Comparison of ENCODE assay signal across 1 cellular context in the genomic region with DNA sequence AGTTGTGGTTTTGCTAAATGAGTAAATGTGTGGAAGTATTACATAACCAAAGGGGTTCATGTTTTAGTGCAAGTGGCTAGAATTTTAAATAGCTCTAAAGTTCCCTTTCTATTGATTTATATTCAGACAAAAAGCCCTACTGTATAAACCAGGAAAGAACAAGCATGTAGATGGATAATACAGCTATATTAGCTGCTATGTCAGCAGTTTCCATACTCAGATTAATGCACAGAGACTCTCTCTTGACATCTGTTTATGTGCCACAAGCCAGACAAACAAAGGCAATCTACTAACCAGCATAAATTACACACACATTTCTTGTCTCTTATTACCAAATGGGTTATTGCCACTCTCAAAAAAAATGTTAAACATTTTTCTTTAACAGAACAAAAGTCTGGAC.
TF ChIP-seq lines count a peak whose summit lies in the region.

No MANE protein-coding gene starts in this region.

TF ChIP-seq in SK-N-SH, 30 proteins besides CTCF, POLR2A, EP300 and RAD21 (continued from another document):
- TF ChIP-seq PBX3 (IDR thresholded peaks at IDR 0.05) (no peak), GABPA (IDR thresholded peaks at IDR 0.05; ENCODE audit: low read depth) (no peak), EZH2phosphoT487 (IDR thresholded peaks at IDR 0.05; ENCODE audit: borderline replicate concordance, low read depth) (no peak), MEF2A (IDR thresholded peaks at IDR 0.05; ENCODE audit: borderline replicate concordance, low read depth) (no peak), JUND (IDR thresholded peaks at IDR 0.05) (no peak), TCF12 (IDR thresholded peaks at IDR 0.05) (no peak)
- TF ChIP-seq, protein P1, sequence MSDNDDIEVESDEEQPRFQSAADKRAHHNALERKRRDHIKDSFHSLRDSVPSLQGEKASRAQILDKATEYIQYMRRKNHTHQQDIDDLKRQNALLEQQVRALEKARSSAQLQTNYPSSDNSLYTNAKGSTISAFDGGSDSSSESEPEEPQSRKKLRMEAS (IDR thresholded peaks at IDR 0.05; ENCODE audit: low read depth): no peak
